ENCODE assay signal across 15 cellular contexts in genomic region chr10:119256030-119256429, GRCh38. TPM values are rescaled to one million over a fixed set of nuclear protein-coding genes. Genes with fewer than 3 reads are reported as not detected.
DNase-seq lines count a peak whose midpoint lies in the region; ATAC-seq and TF ChIP-seq lines count a peak whose summit lies in the region.
"Had no signal": no experiment of that assay in that cellular context is flagged by ENCODE, and none has a peak within 500 bp of the region (broad histone marks: within the 10 kb centered on the region; RNA-seq: fewer than 3 reads in every experiment).

No MANE protein-coding gene starts in this region.

- H3K4me1 ChIP-seq in HCT116 (ENCODE audit: control insufficient read depth in 1 of 2, insufficient read depth in 2 of 2, low read length in 2 of 2) (peaks cover 40 to 55% of the 10 kb centered on the region in 2 experiments), muscle layer of duodenum (ENCODE audit: control insufficient read depth in 1 of 2, insufficient read depth in 2 of 2, low read length in 2 of 2) (peaks cover 35 to 45% of the 10 kb centered on the region in 2 donors), stomach (peaks cover 36 to 62% (median 47%) of the 10 kb centered on the region in 4 donors), neural progenitor cell (peaks cover 19% of the 10 kb centered on the region)

- no peak for TF ChIP-seq RAD21 in HCT116 (IDR thresholded peaks at IDR 0.05; ENCODE audit: low read depth)

- intact Hi-C loops in HCT116 (cut with micrococcal nuclease), result no loop called here
- intact Hi-C loops in stomach (cut with DNase I; ENCODE audit: low total_unique reads), result no loop called here

- CTCF ChIA-PET in HCT116 (lab: Charles Lee), result no interaction called here

- 88 to 96% (median 94%) methylated on average over 8 of the region's 8 CpGs for WGBS in stomach, 5 donors

- H3F3A ChIP-seq in neural progenitor cell (ENCODE audit: low read depth), result no peaks in the 10 kb centered on the region

- H3K4me1 Mint-ChIP-seq in chondrocyte (ENCODE audit: low read depth) (peaks cover 41% of the 10 kb centered on the region), neural progenitor cell (peaks cover 47% of the 10 kb centered on the region)

- no peaks in the 10 kb centered on the region for H3K79me2 ChIP-seq in HCT116 (ENCODE audit: insufficient read depth, low read length)
- no peaks in the 10 kb centered on the region for H3K79me2 ChIP-seq in neural progenitor cell (ENCODE audit: low read depth)

- POLR2A ChIA-PET in HCT116 (lab: Charles Lee), result no interaction called here

- TF ChIP-seq CTCF in HCT116 (IDR thresholded peaks at IDR 0.05 in 2 of 3, conservative IDR thresholded peaks at IDR 0.05 in 1 of 3; ENCODE audit: borderline replicate concordance in 1 of 3, insufficient read depth in 1 of 3, low read depth in 2 of 3, low read length in 2 of 3) (no peak), chondrocyte (IDR thresholded peaks at IDR 0.05) (no peak), stomach (IDR thresholded peaks at IDR 0.05) (no peak), neural progenitor cell (IDR thresholded peaks at IDR 0.05) (no peak)

- no peaks in the 10 kb centered on the region for H3K36me3 ChIP-seq in HCT116 (ENCODE audit: control insufficient read depth in 1 of 2, insufficient read depth in 2 of 2, low read length in 2 of 2)
- no peaks in the 10 kb centered on the region for H3K36me3 ChIP-seq in muscle layer of duodenum (ENCODE audit: control insufficient read depth in 1 of 2, insufficient read depth in 2 of 2, low read length in 2 of 2)
- H3K36me3 ChIP-seq in stomach, result no peaks in the 10 kb centered on the region
- H3K36me3 ChIP-seq in neural progenitor cell, result no peaks in the 10 kb centered on the region

- no peak for TF ChIP-seq EP300 in stomach (IDR thresholded peaks at IDR 0.05)

- no peak overlapping the region for H2AFZ ChIP-seq in HCT116 (ENCODE audit: low read depth, low read length, poor library complexity, severe bottlenecking)
- no peak overlapping the region for H2AFZ ChIP-seq in neural progenitor cell (replicated peaks)

- H3K4me3 ChIP-seq in HCT116 (replicated peaks in 1 of 2; ENCODE audit: low read depth in 1 of 2, low read length in 2 of 2), result no peak overlapping the region
- no peak overlapping the region for H3K4me3 ChIP-seq in muscle layer of duodenum (ENCODE audit: low read depth in 1 of 2, low read length in 2 of 2)
- no peak overlapping the region for H3K4me3 ChIP-seq in stomach
- no peak overlapping the region for H3K4me3 ChIP-seq in neural progenitor cell

- H3K9me3 Mint-ChIP-seq in chondrocyte (ENCODE audit: low read depth), result no peaks in the 10 kb centered on the region
- H3K9me3 Mint-ChIP-seq in neural progenitor cell, result peaks cover 9% of the 10 kb centered on the region

- H3K9me3 ChIP-seq in HCT116 (ENCODE audit: control insufficient read depth in 1 of 2, insufficient read depth in 1 of 2, low read depth in 1 of 2, low read length in 2 of 2) (no peaks in the 10 kb centered on the region), muscle layer of duodenum (ENCODE audit: control insufficient read depth in 1 of 2, low read length in 2 of 2) (no peaks in the 10 kb centered on the region), stomach (no peaks in the 10 kb centered on the region), neural progenitor cell (ENCODE audit: low read depth) (no peaks in the 10 kb centered on the region)

- TF ChIP-seq POLR2A in HCT116 (IDR thresholded peaks at IDR 0.05; ENCODE audit: borderline replicate concordance, extremely low read depth, insufficient read depth, insufficient read length) (no peak), stomach (IDR thresholded peaks at IDR 0.05) (no peak)

- DNase-seq in HCT116 (ENCODE audit: low read depth, low spot score) (no peak), chondrocyte (ENCODE audit: low spot score) (peak; percentile 22), stomach (no peak), NCI-H1417 (lab: John Stamatoyannopoulos, UW) (no peak), neural progenitor cell (ENCODE audit: low spot score) (no peak)
- DNase-seq in effector CD4-positive, alpha-beta T cell, result no peak
- DNase-seq: AML-193, Calu3, KBM-7, NCI-H1048, NCI-H2107, PC-3 had no signal

- H4K20me1 ChIP-seq in HCT116 (ENCODE audit: insufficient read depth), result no peaks in the 10 kb centered on the region
- no peaks in the 10 kb centered on the region for H4K20me1 ChIP-seq in neural progenitor cell (ENCODE audit: low read depth)

- H3K27ac ChIP-seq in HCT116 (ENCODE audit: low read depth, low read length) (peak overlapping the region; percentile 93; the same call in 1 of the 2 replicates), muscle layer of duodenum (ENCODE audit: low read length) (peak overlapping the region; percentile 27), stomach (peak overlapping the region in 3 of 5 donors; percentile 84 to 86 (median 85)), neural progenitor cell (no peak overlapping the region)

- H3K27ac Mint-ChIP-seq in chondrocyte (ENCODE audit: unreplicated experiment) (no peak overlapping the region), neural progenitor cell (no peak overlapping the region)

- H3K27me3 Mint-ChIP-seq in chondrocyte (ENCODE audit: low read depth), result no peaks in the 10 kb centered on the region
- H3K27me3 Mint-ChIP-seq in neural progenitor cell (ENCODE audit: insufficient read depth, low read depth), result peaks cover 3% of the 10 kb centered on the region

- H3K9me2 ChIP-seq in HCT116 (ENCODE audit: insufficient read depth), result no peaks in the 10 kb centered on the region

- H3K36me3 Mint-ChIP-seq in chondrocyte (ENCODE audit: low read depth) (no peaks in the 10 kb centered on the region), neural progenitor cell (no peaks in the 10 kb centered on the region)

- ATAC-seq in HCT116 (no peak), GM18861 (IDR thresholded peaks at IDR 0.05; ENCODE audit: unreplicated experiment) (no peak)
- ATAC-seq: PC-3, Right ventricle myocardium inferior had no signal

- no peak overlapping the region for H3K4me3 Mint-ChIP-seq in chondrocyte (ENCODE audit: unreplicated experiment)
- no peak overlapping the region for H3K4me3 Mint-ChIP-seq in neural progenitor cell

- BruUV-seq in HCT116 (replicated peaks; lab: Mats Ljungman, UMichigan), result no TSS peak

- H3K9ac ChIP-seq in HCT116 (ENCODE audit: low read length) (peak overlapping the region; percentile 66; the same call in 1 of the 2 replicates), neural progenitor cell (no peak overlapping the region)

- peak overlapping the region; percentile 78; the same call in 1 of the 2 replicates for H3K4me2 ChIP-seq in HCT116 (ENCODE audit: low read length)
- no peak overlapping the region for H3K4me2 ChIP-seq in neural progenitor cell

- H3K27me3 ChIP-seq in HCT116 (ENCODE audit: insufficient read depth, low read length) (no peaks in the 10 kb centered on the region), muscle layer of duodenum (ENCODE audit: low read depth, low read length) (no peaks in the 10 kb centered on the region), stomach (no peaks in the 10 kb centered on the region), neural progenitor cell (no peaks in the 10 kb centered on the region)

- RAD21 ChIA-PET in HCT116 (lab: Charles Lee; ENCODE audit: low non-redundant PET in 1 of 2, low total read pairs in 2 of 2, uncharacterized antibody in 2 of 2, unreplicated experiment in 2 of 2), result interaction anchor here in 1 of 2 experiments (1.1 kb wide), 1 partner anchor 15 kb away, joined by 5 read pairs; no protein-coding TSS in a partner anchor

TF ChIP-seq in HCT116, 20 proteins besides CTCF, POLR2A, EP300 and RAD21 (continues in another document):
- TF ChIP-seq FOSL1 (IDR thresholded peaks at IDR 0.05; ENCODE audit: low read depth), result no peak
- no peak for TF ChIP-seq ZFX (IDR thresholded peaks at IDR 0.05)
- TF ChIP-seq REST (IDR thresholded peaks at IDR 0.05; ENCODE audit: low read depth), result no peak
- no peak for TF ChIP-seq CBX3 (IDR thresholded peaks at IDR 0.05; ENCODE audit: low read depth)
- no peak for TF ChIP-seq ATF3 (IDR thresholded peaks at IDR 0.05)
- no peak for TF ChIP-seq TCF7L2 (IDR thresholded peaks at IDR 0.05; ENCODE audit: borderline replicate concordance, extremely low read depth, insufficient read depth, insufficient read length)
- TF ChIP-seq SP1 (IDR thresholded peaks at IDR 0.05; ENCODE audit: low read depth), result no peak
- TF ChIP-seq YY1 (IDR thresholded peaks at IDR 0.05; ENCODE audit: extremely low read depth, insufficient replicate concordance, low read depth, low read length), result no peak

RNA-seq across cellular contexts. Expression of gene GRK5, which starts 48.7 kb away (rescaled TPM):
- total RNA-seq in HCT116 (2021; ENCODE audit: unreplicated experiment) (7.3 TPM), chondrocyte (11.7 to 16.4 TPM (median 15.7 TPM) in 3 replicates), stomach (10 to 100 TPM; 18.1 to 56.2 (median 31.9) TPM), neural progenitor cell (ENCODE audit: low replicate concordance) (4.3 and 6.2 TPM in 2 replicates)
- 9.7 and 10.0 TPM in 2 replicates for polyA plus RNA-seq in HCT116 (2012)
- 10 to 100 TPM; 10.9 to 95.9 (median 61.0) TPM for polyA plus RNA-seq in stomach
